1 cellular context compared by ENCODE assay signal in the genomic region with DNA sequence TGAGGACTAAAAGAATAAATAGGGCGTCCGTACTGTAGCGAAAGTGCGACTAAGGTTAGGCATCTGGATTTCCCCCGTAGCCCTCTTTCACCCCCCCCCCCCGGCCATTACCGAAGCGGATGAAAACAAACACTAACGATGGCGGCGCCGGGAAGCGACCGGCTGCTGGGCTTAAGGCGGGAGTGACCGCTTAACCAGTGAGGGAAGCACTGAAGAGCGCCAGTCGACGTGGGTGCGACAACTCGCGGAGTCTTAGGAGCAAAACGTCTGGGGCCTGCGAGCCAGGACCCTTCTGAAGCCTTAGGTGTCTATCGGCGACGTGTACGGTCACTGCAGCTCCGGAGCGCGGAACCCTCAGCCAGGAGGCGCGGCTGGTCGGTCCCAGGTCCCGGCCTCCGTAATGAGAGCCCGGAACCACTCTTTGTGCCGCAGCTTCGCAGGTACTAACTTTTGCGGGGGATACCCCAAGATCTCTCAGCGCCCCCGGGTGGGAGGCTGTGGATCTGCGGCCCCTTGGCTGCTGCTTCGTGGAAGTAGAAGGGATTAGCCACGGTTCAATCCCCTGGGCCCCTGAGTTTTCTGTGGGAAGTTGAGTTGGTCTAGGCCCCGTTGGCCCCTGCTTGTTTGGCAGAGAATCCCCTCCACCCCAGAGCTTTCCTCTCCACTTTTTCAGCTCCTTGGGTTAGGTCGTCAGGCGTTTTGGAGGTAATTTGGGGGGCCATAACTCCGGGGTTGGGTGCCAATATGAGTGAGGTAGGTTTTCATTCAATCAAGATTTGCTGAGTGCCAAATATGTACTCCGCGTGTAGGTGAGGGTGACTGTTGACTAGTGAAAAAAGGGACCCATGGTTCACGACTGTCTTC.
TF ChIP-seq lines count a peak whose summit lies in the region.

A gene (plus strand): TSS at position 103 of the 864 bp plus-strand sequence. CDS start 26,739 bp downstream, outside the sequence.

TF ChIP-seq in K562, 482 proteins besides CTCF, POLR2A, EP300 and RAD21 (continued from another document and continues in another):
- TF ChIP-seq, protein P1, sequence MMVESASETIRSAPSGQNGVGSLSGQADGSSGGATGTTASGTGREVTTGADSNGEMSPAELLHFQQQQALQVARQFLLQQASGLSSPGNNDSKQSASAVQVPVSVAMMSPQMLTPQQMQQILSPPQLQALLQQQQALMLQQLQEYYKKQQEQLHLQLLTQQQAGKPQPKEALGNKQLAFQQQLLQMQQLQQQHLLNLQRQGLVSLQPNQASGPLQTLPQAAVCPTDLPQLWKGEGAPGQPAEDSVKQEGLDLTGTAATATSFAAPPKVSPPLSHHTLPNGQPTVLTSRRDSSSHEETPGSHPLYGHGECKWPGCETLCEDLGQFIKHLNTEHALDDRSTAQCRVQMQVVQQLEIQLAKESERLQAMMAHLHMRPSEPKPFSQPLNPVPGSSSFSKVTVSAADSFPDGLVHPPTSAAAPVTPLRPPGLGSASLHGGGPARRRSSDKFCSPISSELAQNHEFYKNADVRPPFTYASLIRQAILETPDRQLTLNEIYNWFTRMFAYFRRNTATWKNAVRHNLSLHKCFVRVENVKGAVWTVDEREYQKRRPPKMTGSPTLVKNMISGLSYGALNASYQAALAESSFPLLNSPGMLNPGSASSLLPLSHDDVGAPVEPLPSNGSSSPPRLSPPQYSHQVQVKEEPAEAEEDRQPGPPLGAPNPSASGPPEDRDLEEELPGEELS (CRISPR knock-in tag; IDR thresholded peaks at IDR 0.05; ENCODE audit: borderline replicate concordance), result no peak
- TF ChIP-seq ZNF174 (CRISPR knock-in tag; IDR thresholded peaks at IDR 0.05) (no peak), ZFPM2 (CRISPR knock-in tag; IDR thresholded peaks at IDR 0.05) (no peak), KLF6 (CRISPR knock-in tag; IDR thresholded peaks at IDR 0.05; ENCODE audit: borderline replicate concordance) (no peak), MECOM (CRISPR knock-in tag; IDR thresholded peaks at IDR 0.05) (no peak), MBD2 (IDR thresholded peaks at IDR 0.05; ENCODE audit: borderline replicate concordance, low read depth) (no peak), ZNF766 (CRISPR knock-in tag; conservative IDR thresholded peaks at IDR 0.05) (no peak), ZNF3 (CRISPR knock-in tag; IDR thresholded peaks at IDR 0.05) (no peak), CBX3 (IDR thresholded peaks at IDR 0.05; ENCODE audit: borderline replicate concordance in 1 of 2, low read length in 2 of 2) (peak in 1 of 2 experiments; percentile 28; a peak in 1 of 3 replicates), SMARCB1 (IDR thresholded peaks at IDR 0.05; ENCODE audit: insufficient read length, low read depth) (no peak), PHF21A (IDR thresholded peaks at IDR 0.05; ENCODE audit: borderline replicate concordance, low read depth) (0 out of 2 replicates have a peak, but pooled peaks have one; percentile 1), SRSF9 (IDR thresholded peaks at IDR 0.05; ENCODE audit: borderline replicate concordance, low read depth, low read length) (no peak), EWSR1 (IDR thresholded peaks at IDR 0.05; ENCODE audit: borderline replicate concordance, low read depth, partially characterized antibody) (no peak), ZNF696 (CRISPR knock-in tag; conservative IDR thresholded peaks at IDR 0.05) (no peak), ZNF224 (CRISPR knock-in tag; IDR thresholded peaks at IDR 0.05) (no peak), SRSF3 (IDR thresholded peaks at IDR 0.05; ENCODE audit: insufficient read depth, low read length) (no peak), STAT5A (IDR thresholded peaks at IDR 0.05; ENCODE audit: borderline replicate concordance, low read length) (no peak), CCNT2 (IDR thresholded peaks at IDR 0.05; ENCODE audit: borderline replicate concordance, extremely low read depth, insufficient read length, low read depth, low read length) (no peak), CEBPG (CRISPR knock-in tag; IDR thresholded peaks at IDR 0.05) (no peak), CEBPG (tag; conservative IDR thresholded peaks at IDR 0.05 in 1 of 2, IDR thresholded peaks at IDR 0.05 in 1 of 2) (no peak), SMAD3 (CRISPR knock-in tag; conservative IDR thresholded peaks at IDR 0.05) (no peak), SOX6 (IDR thresholded peaks at IDR 0.05) (no peak; the same call in 1 of the 2 replicates), GATA2 (CRISPR knock-in tag; IDR thresholded peaks at IDR 0.05) (no peak), MYNN (IDR thresholded peaks at IDR 0.05) (no peak), MYNN (CRISPR knock-in tag; IDR thresholded peaks at IDR 0.05) (no peak), THRAP3 (IDR thresholded peaks at IDR 0.05; ENCODE audit: borderline replicate concordance) (no peak), RCOR1 (IDR thresholded peaks at IDR 0.05; ENCODE audit: borderline replicate concordance in 1 of 2, low read depth in 2 of 2, low read length in 2 of 2) (peak in 1 of 2 experiments; percentile 66; a peak in 2 of 4 replicates), TGIF2 (CRISPR knock-in tag; IDR thresholded peaks at IDR 0.05) (no peak), PRMT5 (CRISPR knock-in tag; IDR thresholded peaks at IDR 0.05) (no peak), HDAC1 (IDR thresholded peaks at IDR 0.05) (peak in 1 of 2 experiments; percentile 69; a peak in 1 of 4 replicates), HDAC8 (tag; IDR thresholded peaks at IDR 0.05) (no peak)
- TF ChIP-seq, protein P2, sequence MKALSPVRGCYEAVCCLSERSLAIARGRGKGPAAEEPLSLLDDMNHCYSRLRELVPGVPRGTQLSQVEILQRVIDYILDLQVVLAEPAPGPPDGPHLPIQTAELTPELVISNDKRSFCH (CRISPR knock-in tag; IDR thresholded peaks at IDR 0.05), result no peak
- TF ChIP-seq, protein P2 (tag; IDR thresholded peaks at IDR 0.05), result no peak
- TF ChIP-seq, protein P3, sequence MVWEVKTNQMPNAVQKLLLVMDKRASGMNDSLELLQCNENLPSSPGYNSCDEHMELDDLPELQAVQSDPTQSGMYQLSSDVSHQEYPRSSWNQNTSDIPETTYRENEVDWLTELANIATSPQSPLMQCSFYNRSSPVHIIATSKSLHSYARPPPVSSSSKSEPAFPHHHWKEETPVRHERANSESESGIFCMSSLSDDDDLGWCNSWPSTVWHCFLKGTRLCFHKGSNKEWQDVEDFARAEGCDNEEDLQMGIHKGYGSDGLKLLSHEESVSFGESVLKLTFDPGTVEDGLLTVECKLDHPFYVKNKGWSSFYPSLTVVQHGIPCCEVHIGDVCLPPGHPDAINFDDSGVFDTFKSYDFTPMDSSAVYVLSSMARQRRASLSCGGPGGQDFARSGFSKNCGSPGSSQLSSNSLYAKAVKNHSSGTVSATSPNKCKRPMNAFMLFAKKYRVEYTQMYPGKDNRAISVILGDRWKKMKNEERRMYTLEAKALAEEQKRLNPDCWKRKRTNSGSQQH (CRISPR knock-in tag; IDR thresholded peaks at IDR 0.05), result no peak
- TF ChIP-seq, protein P4, sequence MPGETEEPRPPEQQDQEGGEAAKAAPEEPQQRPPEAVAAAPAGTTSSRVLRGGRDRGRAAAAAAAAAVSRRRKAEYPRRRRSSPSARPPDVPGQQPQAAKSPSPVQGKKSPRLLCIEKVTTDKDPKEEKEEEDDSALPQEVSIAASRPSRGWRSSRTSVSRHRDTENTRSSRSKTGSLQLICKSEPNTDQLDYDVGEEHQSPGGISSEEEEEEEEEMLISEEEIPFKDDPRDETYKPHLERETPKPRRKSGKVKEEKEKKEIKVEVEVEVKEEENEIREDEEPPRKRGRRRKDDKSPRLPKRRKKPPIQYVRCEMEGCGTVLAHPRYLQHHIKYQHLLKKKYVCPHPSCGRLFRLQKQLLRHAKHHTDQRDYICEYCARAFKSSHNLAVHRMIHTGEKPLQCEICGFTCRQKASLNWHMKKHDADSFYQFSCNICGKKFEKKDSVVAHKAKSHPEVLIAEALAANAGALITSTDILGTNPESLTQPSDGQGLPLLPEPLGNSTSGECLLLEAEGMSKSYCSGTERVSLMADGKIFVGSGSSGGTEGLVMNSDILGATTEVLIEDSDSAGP (CRISPR knock-in tag; IDR thresholded peaks at IDR 0.05), result no peak
- TF ChIP-seq, protein P5, sequence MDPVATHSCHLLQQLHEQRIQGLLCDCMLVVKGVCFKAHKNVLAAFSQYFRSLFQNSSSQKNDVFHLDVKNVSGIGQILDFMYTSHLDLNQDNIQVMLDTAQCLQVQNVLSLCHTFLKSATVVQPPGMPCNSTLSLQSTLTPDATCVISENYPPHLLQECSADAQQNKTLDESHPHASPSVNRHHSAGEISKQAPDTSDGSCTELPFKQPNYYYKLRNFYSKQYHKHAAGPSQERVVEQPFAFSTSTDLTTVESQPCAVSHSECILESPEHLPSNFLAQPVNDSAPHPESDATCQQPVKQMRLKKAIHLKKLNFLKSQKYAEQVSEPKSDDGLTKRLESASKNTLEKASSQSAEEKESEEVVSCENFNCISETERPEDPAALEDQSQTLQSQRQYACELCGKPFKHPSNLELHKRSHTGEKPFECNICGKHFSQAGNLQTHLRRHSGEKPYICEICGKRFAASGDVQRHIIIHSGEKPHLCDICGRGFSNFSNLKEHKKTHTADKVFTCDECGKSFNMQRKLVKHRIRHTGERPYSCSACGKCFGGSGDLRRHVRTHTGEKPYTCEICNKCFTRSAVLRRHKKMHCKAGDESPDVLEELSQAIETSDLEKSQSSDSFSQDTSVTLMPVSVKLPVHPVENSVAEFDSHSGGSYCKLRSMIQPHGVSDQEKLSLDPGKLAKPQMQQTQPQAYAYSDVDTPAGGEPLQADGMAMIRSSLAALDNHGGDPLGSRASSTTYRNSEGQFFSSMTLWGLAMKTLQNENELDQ (CRISPR knock-in tag; IDR thresholded peaks at IDR 0.05; ENCODE audit: borderline replicate concordance), result no peak
- TF ChIP-seq, protein P6, sequence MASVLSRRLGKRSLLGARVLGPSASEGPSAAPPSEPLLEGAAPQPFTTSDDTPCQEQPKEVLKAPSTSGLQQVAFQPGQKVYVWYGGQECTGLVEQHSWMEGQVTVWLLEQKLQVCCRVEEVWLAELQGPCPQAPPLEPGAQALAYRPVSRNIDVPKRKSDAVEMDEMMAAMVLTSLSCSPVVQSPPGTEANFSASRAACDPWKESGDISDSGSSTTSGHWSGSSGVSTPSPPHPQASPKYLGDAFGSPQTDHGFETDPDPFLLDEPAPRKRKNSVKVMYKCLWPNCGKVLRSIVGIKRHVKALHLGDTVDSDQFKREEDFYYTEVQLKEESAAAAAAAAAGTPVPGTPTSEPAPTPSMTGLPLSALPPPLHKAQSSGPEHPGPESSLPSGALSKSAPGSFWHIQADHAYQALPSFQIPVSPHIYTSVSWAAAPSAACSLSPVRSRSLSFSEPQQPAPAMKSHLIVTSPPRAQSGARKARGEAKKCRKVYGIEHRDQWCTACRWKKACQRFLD (CRISPR knock-in tag; IDR thresholded peaks at IDR 0.05), result no peak; the same call in 1 of the 2 replicates
- TF ChIP-seq, protein P7, sequence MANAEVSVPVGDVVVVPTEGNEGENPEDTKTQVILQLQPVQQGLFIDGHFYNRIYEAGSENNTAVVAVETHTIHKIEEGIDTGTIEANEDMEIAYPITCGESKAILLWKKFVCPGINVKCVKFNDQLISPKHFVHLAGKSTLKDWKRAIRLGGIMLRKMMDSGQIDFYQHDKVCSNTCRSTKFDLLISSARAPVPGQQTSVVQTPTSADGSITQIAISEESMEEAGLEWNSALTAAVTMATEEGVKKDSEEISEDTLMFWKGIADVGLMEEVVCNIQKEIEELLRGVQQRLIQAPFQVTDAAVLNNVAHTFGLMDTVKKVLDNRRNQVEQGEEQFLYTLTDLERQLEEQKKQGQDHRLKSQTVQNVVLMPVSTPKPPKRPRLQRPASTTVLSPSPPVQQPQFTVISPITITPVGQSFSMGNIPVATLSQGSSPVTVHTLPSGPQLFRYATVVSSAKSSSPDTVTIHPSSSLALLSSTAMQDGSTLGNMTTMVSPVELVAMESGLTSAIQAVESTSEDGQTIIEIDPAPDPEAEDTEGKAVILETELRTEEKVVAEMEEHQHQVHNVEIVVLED (CRISPR knock-in tag; IDR thresholded peaks at IDR 0.05), result no peak
- TF ChIP-seq, protein P8, sequence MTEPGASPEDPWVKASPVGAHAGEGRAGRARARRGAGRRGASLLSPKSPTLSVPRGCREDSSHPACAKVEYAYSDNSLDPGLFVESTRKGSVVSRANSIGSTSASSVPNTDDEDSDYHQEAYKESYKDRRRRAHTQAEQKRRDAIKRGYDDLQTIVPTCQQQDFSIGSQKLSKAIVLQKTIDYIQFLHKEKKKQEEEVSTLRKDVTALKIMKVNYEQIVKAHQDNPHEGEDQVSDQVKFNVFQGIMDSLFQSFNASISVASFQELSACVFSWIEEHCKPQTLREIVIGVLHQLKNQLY (CRISPR knock-in tag; conservative IDR thresholded peaks at IDR 0.05), result no peak
- TF ChIP-seq, protein P9, sequence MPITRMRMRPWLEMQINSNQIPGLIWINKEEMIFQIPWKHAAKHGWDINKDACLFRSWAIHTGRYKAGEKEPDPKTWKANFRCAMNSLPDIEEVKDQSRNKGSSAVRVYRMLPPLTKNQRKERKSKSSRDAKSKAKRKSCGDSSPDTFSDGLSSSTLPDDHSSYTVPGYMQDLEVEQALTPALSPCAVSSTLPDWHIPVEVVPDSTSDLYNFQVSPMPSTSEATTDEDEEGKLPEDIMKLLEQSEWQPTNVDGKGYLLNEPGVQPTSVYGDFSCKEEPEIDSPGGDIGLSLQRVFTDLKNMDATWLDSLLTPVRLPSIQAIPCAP (CRISPR knock-in tag; IDR thresholded peaks at IDR 0.05; ENCODE audit: borderline replicate concordance), result no peak
- TF ChIP-seq, protein P10, sequence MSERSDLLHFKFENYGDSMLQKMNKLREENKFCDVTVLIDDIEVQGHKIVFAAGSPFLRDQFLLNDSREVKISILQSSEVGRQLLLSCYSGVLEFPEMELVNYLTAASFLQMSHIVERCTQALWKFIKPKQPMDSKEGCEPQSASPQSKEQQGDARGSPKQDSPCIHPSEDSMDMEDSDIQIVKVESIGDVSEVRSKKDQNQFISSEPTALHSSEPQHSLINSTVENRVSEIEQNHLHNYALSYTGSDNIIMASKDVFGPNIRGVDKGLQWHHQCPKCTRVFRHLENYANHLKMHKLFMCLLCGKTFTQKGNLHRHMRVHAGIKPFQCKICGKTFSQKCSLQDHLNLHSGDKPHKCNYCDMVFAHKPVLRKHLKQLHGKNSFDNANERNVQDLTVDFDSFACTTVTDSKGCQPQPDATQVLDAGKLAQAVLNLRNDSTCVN (CRISPR knock-in tag; IDR thresholded peaks at IDR 0.05), result no peak
- TF ChIP-seq, protein P11, sequence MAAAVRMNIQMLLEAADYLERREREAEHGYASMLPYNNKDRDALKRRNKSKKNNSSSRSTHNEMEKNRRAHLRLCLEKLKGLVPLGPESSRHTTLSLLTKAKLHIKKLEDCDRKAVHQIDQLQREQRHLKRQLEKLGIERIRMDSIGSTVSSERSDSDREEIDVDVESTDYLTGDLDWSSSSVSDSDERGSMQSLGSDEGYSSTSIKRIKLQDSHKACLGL (CRISPR knock-in tag; IDR thresholded peaks at IDR 0.05; ENCODE audit: borderline replicate concordance, poor library complexity, severe bottlenecking), result no peak
- TF ChIP-seq, protein P12, sequence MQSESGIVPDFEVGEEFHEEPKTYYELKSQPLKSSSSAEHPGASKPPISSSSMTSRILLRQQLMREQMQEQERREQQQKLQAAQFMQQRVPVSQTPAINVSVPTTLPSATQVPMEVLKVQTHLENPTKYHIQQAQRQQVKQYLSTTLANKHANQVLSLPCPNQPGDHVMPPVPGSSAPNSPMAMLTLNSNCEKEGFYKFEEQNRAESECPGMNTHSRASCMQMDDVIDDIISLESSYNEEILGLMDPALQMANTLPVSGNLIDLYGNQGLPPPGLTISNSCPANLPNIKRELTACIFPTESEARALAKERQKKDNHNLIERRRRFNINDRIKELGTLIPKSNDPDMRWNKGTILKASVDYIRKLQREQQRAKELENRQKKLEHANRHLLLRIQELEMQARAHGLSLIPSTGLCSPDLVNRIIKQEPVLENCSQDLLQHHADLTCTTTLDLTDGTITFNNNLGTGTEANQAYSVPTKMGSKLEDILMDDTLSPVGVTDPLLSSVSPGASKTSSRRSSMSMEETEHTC (IDR thresholded peaks at IDR 0.05), result no peak
